In genomic region chr6:78910611-78911134, GRCh38 we compare ENCODE assay signal across 9 cellular contexts. TPM values are rescaled to one million over a fixed set of nuclear protein-coding genes. Genes with fewer than 3 reads are reported as not detected.
DNase-seq lines count a peak whose midpoint lies in the region; ATAC-seq and TF ChIP-seq lines count a peak whose summit lies in the region.
"Had no signal": no experiment of that assay in that cellular context is flagged by ENCODE, and none has a peak within 500 bp of the region (broad histone marks: within the 10 kb centered on the region; RNA-seq: fewer than 3 reads in every experiment).

No MANE protein-coding gene starts in this region.

- H3K36me3 Mint-ChIP-seq in central memory CD8-positive, alpha-beta T cell (ENCODE audit: insufficient read depth), result peaks cover 5% of the 10 kb centered on the region

- DNase-seq in stimulated activated CD4-positive, alpha-beta T cell treated with anti-CD3 and anti-CD28 coated beads, Interleukin-2, amount 100 ng/mL, for 48 hours, result peak; percentile 5 to 16
- DNase-seq in stimulated activated CD4-positive, alpha-beta T cell treated with anti-CD3 and anti-CD28 coated beads, Interleukin-4, amount 100 ng/mL, for 4 hours, result no peak
- DNase-seq in central memory CD8-positive, alpha-beta T cell (ENCODE audit: low spot score in 2 of 2), result no peak
- DNase-seq in right lobe of liver (peak in 1 of 3 donors; percentile 25), cerebellar cortex (ENCODE audit: low spot score) (no peak)

- H3K27ac ChIP-seq in right lobe of liver, result no peak overlapping the region
- H3K27ac ChIP-seq in subcutaneous abdominal adipose tissue (ENCODE audit: low read depth, low read length), result no peak overlapping the region
- H3K27ac ChIP-seq: thyroid gland had no signal

- intact Hi-C loops in right lobe of liver (cut with DNase I), result no loop called here

- TF ChIP-seq POLR2A in right lobe of liver (IDR thresholded peaks at IDR 0.05), result no peak

- H3K4me1 ChIP-seq in right lobe of liver, result peaks cover 0 to 8% (median 0%) of the 10 kb centered on the region in 4 donors
- H3K4me1 ChIP-seq in subcutaneous abdominal adipose tissue (ENCODE audit: control insufficient read depth in 5 of 5, insufficient read depth in 5 of 5, low read length in 5 of 5), result peaks cover 2 to 19% (median 11%) of the 10 kb centered on the region in 5 donors
- H3K4me1 ChIP-seq: thyroid gland had no signal

- no peaks in the 10 kb centered on the region for H3K9me3 ChIP-seq in right lobe of liver
- no peaks in the 10 kb centered on the region for H3K9me3 ChIP-seq in subcutaneous abdominal adipose tissue (ENCODE audit: control insufficient read depth in 5 of 5, low read length in 5 of 5)
- H3K9me3 ChIP-seq: thyroid gland had no signal

- peak overlapping the region; percentile 4 for H3K4me3 Mint-ChIP-seq in central memory CD8-positive, alpha-beta T cell

- H3K4me3 ChIP-seq in right lobe of liver (peak overlapping the region; percentile 28 to 48 (median 34)), subcutaneous abdominal adipose tissue (ENCODE audit: low read depth in 1 of 5, low read length in 5 of 5) (peak overlapping the region; percentile 67 to 76 (median 71))

- H3K27me3 ChIP-seq in right lobe of liver, result peaks cover 0 to 5% of the 10 kb centered on the region in 2 donors
- H3K27me3 ChIP-seq in subcutaneous abdominal adipose tissue (ENCODE audit: control insufficient read depth in 5 of 5, insufficient read depth in 4 of 5, low read length in 5 of 5), result peaks cover 0 to 4% (median 3%) of the 10 kb centered on the region in 5 donors
- H3K27me3 ChIP-seq: thyroid gland had no signal

- H3K9me3 Mint-ChIP-seq in central memory CD8-positive, alpha-beta T cell, result no peaks in the 10 kb centered on the region

- H3K36me3 ChIP-seq in right lobe of liver (no peaks in the 10 kb centered on the region), subcutaneous abdominal adipose tissue (ENCODE audit: control insufficient read depth in 5 of 5, insufficient read depth in 5 of 5, low read length in 5 of 5) (no peaks in the 10 kb centered on the region)
- H3K36me3 ChIP-seq: thyroid gland had no signal

- peaks cover 9% of the 10 kb centered on the region for H3K4me1 Mint-ChIP-seq in central memory CD8-positive, alpha-beta T cell

- H3K9ac ChIP-seq in subcutaneous abdominal adipose tissue (ENCODE audit: low read length in 5 of 5), result peak overlapping the region in 3 of 5 donors; percentile 39 to 70 (median 64)

- no peak for TF ChIP-seq CTCF in right lobe of liver (IDR thresholded peaks at IDR 0.05)

- 6% methylated on average over 5 of the region's 47 CpGs for WGBS in right lobe of liver (ENCODE audit: insufficient coverage, low coverage, low lambda C conversion rate, missing lambda C conversion rate)

- peak; percentile 40 for ATAC-seq in HG03469 (IDR thresholded peaks at IDR 0.05; ENCODE audit: unreplicated experiment)
- ATAC-seq in central memory CD8-positive, alpha-beta T cell (replicated peaks; ENCODE audit: extremely low read depth, poor library complexity, severe bottlenecking), result no peak
- peak; percentile 55 to 72 (median 60) for ATAC-seq in right lobe of liver
- no peak for ATAC-seq in HG03196 (IDR thresholded peaks at IDR 0.05; ENCODE audit: unreplicated experiment)

- H3K27me3 Mint-ChIP-seq in central memory CD8-positive, alpha-beta T cell, result peaks cover 37% of the 10 kb centered on the region

- H3K27ac Mint-ChIP-seq in central memory CD8-positive, alpha-beta T cell (ENCODE audit: low read depth), result no peak overlapping the region

RNA-seq across cellular contexts. Expression of gene IRAK1BP1, which starts 43.3 kb away (rescaled TPM):
- 1 to 10 TPM in 4 of 6 experiments, under 1 TPM in 2; 0.49 to 1.2 (median 1.1) TPM for total RNA-seq in right lobe of liver

Comparison
In these comparisons a context has a peak if more than half of its experiments do, and no peak if none do; other contexts are left out.
1. DNase-seq: peak in stimulated activated CD4-positive, alpha-beta T cell treated with anti-CD3 and anti-CD28 coated beads, Interleukin-2, amount 100 ng/mL, for 48 hours (2 of 2); none in stimulated activated CD4-positive, alpha-beta T cell treated with anti-CD3 and anti-CD28 coated beads, Interleukin-4, amount 100 ng/mL, for 4 hours (0 of 2), central memory CD8-positive, alpha-beta T cell (0 of 2) and cerebellar cortex (single experiment).
2. ATAC-seq: peak in HG03469 (single experiment) and right lobe of liver (4 of 4); none in central memory CD8-positive, alpha-beta T cell (single experiment) and HG03196 (single experiment).